Comparison of ENCODE assay signal across 8 cellular contexts in the genomic region with DNA sequence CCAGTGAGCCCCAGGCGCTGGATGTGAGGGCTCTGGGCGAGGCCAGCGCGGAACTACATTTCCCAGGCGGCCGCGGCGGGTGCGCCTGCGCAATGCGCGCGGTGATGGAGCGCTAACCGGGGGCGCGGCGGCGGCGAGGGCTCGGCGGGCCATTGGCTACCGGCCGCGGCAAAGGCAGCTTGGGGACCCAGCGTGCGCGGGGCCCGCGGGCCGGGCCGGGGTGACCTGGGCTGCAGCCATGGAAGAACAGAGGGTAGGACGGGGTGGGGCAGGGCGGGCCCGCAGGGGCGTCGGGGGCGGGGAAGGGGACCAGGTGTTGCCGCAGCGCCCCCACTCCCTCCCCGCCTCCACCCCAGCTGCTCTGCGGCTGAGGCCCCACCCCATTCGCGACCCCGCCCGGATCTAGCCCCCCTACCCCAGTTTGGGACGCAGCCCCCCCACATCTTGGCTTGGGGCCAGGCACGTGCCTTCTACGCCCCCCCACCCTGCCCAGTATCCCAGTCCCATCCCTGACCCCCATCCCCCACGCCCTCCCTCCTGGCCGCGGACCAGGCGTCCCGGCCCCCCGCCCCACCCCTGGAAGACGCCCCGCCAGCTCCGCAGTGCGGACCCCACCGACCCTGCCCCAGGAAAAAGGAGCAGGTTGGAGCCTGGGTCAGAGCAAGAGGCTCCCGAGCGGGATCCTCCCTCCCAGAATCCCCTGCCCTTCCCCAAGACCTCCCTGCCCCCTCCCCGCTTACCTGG. TPM values are rescaled to one million over a fixed set of nuclear protein-coding genes. Genes with fewer than 3 reads are reported as not detected.
DNase-seq lines count a peak whose midpoint lies in the region; ATAC-seq and TF ChIP-seq lines count a peak whose summit lies in the region.

Gene FSD1, plus strand, starts transcription at position 90 of the 744 bp plus-strand sequence. Its CDS starts 149 bp downstream, at position 239.

- H3K36me3 Mint-ChIP-seq in activated T-helper 2 cell treated with anti-CD3 and anti-CD28 coated beads, Interferon-gamma antibody, Interleukin-2, Interleukin-4, amounts not matched to agents 10 μg/mL and 5 μg/mL and 100 μg/mL, durations not matched to agents 14 hours and 24 hours and 36 hours (ENCODE audit: low read depth): peaks cover 4% of the 10 kb centered on the region

- H3K4me3 ChIP-seq in BE2C (ENCODE audit: low read depth, low read length) (peak within 1 kb of the TSS; percentile 41), HEK293 (ENCODE audit: low read depth, low read length) (peak within 1 kb of the TSS; percentile 41), Peyer's patch (peak within 1 kb of the TSS; percentile 24 to 59 (median 44))

- no peaks in the 10 kb centered on the region for H3K9me3 ChIP-seq in BE2C
- no peaks in the 10 kb centered on the region for H3K9me3 ChIP-seq in HEK293 (ENCODE audit: control insufficient read depth, insufficient read depth, low read depth, low read length)
- no peaks in the 10 kb centered on the region for H3K9me3 ChIP-seq in Peyer's patch

- H3K9me3 Mint-ChIP-seq in activated T-helper 2 cell treated with anti-CD3 and anti-CD28 coated beads, Interferon-gamma antibody, Interleukin-2, Interleukin-4, amounts not matched to agents 10 μg/mL and 5 μg/mL and 100 μg/mL, durations not matched to agents 14 hours and 24 hours and 36 hours: no peaks in the 10 kb centered on the region

- H3K27ac ChIP-seq in HEK293 (ENCODE audit: extremely low read depth, low read depth, low read length) (no peak within 1 kb of the TSS), Peyer's patch (peak within 1 kb of the TSS in 3 of 4 donors; percentile 1 to 41 (median 25))

- peaks cover 25% of the 10 kb centered on the region for H3K4me1 Mint-ChIP-seq in activated T-helper 2 cell treated with anti-CD3 and anti-CD28 coated beads, Interferon-gamma antibody, Interleukin-2, Interleukin-4, amounts not matched to agents 10 μg/mL and 5 μg/mL and 100 μg/mL, durations not matched to agents 14 hours and 24 hours and 36 hours (ENCODE audit: low read depth)

- DNase-seq in BE2C (peak; percentile 92), Peyer's patch (peak in 2 of 3 donors; percentile 42 to 68), head of caudate nucleus (peak in 41 of 42 donors; percentile 31 to 82 (median 67)), GF-D8 (lab: John Stamatoyannopoulos, UW) (no peak)
- DNase-seq in activated T-helper 2 cell treated with anti-CD3 and anti-CD28 coated beads, Interferon-gamma antibody, Interleukin-2, Interleukin-4, amounts not matched to agents 10 μg/mL and 5 μg/mL and 100 μg/mL, durations not matched to agents 14 hours and 24 hours and 36 hours (ENCODE audit: low spot score): peak; percentile 70
- DNase-seq in stimulated activated CD4-positive, alpha-beta T cell treated with anti-CD3 and anti-CD28 coated beads, Interleukin-15, amount 100 ng/mL, for 24 hours: peak; percentile 88

- intact Hi-C loops in activated T-helper 2 cell treated with anti-CD3 and anti-CD28 coated beads, Interferon-gamma antibody, Interleukin-2, Interleukin-4, amounts not matched to agents 10 μg/mL and 5 μg/mL and 100 μg/mL, durations not matched to agents 14 hours and 24 hours and 36 hours (cut with micrococcal nuclease): no loop called here
- intact Hi-C loops in head of caudate nucleus (cut with DNase I): no loop called here

- peak within 1 kb of the TSS; percentile 67 for H3K27ac Mint-ChIP-seq in activated T-helper 2 cell treated with anti-CD3 and anti-CD28 coated beads, Interferon-gamma antibody, Interleukin-2, Interleukin-4, amounts not matched to agents 10 μg/mL and 5 μg/mL and 100 μg/mL, durations not matched to agents 14 hours and 24 hours and 36 hours

- no peak for TF ChIP-seq POLR2A in Peyer's patch (IDR thresholded peaks at IDR 0.05)

- ATAC-seq in HG02973 (IDR thresholded peaks at IDR 0.05; ENCODE audit: unreplicated experiment): no peak

- peak within 1 kb of the TSS; percentile 76 for H3K4me3 Mint-ChIP-seq in activated T-helper 2 cell treated with anti-CD3 and anti-CD28 coated beads, Interferon-gamma antibody, Interleukin-2, Interleukin-4, amounts not matched to agents 10 μg/mL and 5 μg/mL and 100 μg/mL, durations not matched to agents 14 hours and 24 hours and 36 hours (ENCODE audit: low read depth)

- no peaks in the 10 kb centered on the region for H3K27me3 Mint-ChIP-seq in activated T-helper 2 cell treated with anti-CD3 and anti-CD28 coated beads, Interferon-gamma antibody, Interleukin-2, Interleukin-4, amounts not matched to agents 10 μg/mL and 5 μg/mL and 100 μg/mL, durations not matched to agents 14 hours and 24 hours and 36 hours (ENCODE audit: low read depth)

- CTCF ChIA-PET in HEK293 (lab: Yijun Ruan, JAX): interaction anchor here (0.6 kb wide), 1 partner anchor 114 kb away, joined by 3 read pairs; no protein-coding TSS in a partner anchor

- peaks cover 31% of the 10 kb centered on the region for H3K36me3 ChIP-seq in BE2C
- H3K36me3 ChIP-seq in HEK293 (ENCODE audit: control insufficient read depth in 2 of 2, insufficient read depth in 1 of 2, low read length in 2 of 2): peaks cover 0 to 21% of the 10 kb centered on the region in 2 experiments; a peak in 2 of 3 replicates
- no peaks in the 10 kb centered on the region for H3K36me3 ChIP-seq in Peyer's patch

- POLR2A ChIA-PET in HEK293 (lab: Yijun Ruan, JAX): interaction anchor here (0.6 to 1.2 kb wide), 5 partner anchors 17 to 114 kb away, joined by 3 to 4 read pairs (median 3); partner anchors contain the start of gene MPND

- peaks cover 7% of the 10 kb centered on the region for H3K4me1 ChIP-seq in BE2C
- no peaks in the 10 kb centered on the region for H3K4me1 ChIP-seq in HEK293 (ENCODE audit: control insufficient read depth, insufficient read depth, low read length)
- peaks cover 0 to 7% (median 3%) of the 10 kb centered on the region in 4 donors for H3K4me1 ChIP-seq in Peyer's patch

- H3K27me3 ChIP-seq in BE2C (no peaks in the 10 kb centered on the region), Peyer's patch (no peaks in the 10 kb centered on the region)

- TF ChIP-seq CTCF in BE2C (IDR thresholded peaks at IDR 0.05; ENCODE audit: low read depth, low read length) (no peak), HEK293 (tag by site-specific recombination; IDR thresholded peaks at IDR 0.05) (no peak), Peyer's patch (IDR thresholded peaks at IDR 0.05) (no peak)

TF ChIP-seq in HEK293, 187 proteins besides CTCF, POLR2A, EP300 and RAD21 (continues in another document):
- TF ChIP-seq KLF10 (tag by site-specific recombination; IDR thresholded peaks at IDR 0.05) (peak; percentile 49; the same call in 1 of the 2 replicates), ZNF302 (tag by site-specific recombination; IDR thresholded peaks at IDR 0.05; ENCODE audit: low read depth) (no peak), ZNF626 (tag by site-specific recombination; IDR thresholded peaks at IDR 0.05) (no peak), ZNF549 (tag by site-specific recombination; IDR thresholded peaks at IDR 0.05) (no peak), ZNF24 (tag by site-specific recombination; IDR thresholded peaks at IDR 0.05) (no peak), BCL11B (tag by site-specific recombination; IDR thresholded peaks at IDR 0.05; ENCODE audit: low read depth) (no peak), ZNF521 (tag by site-specific recombination; IDR thresholded peaks at IDR 0.05) (no peak), ZFP41 (tag by site-specific recombination; IDR thresholded peaks at IDR 0.05; ENCODE audit: borderline replicate concordance) (no peak), ZNF548 (tag by site-specific recombination; IDR thresholded peaks at IDR 0.05) (no peak), ZNF423 (tag by site-specific recombination; IDR thresholded peaks at IDR 0.05) (no peak), YY1 (tag by site-specific recombination; IDR thresholded peaks at IDR 0.05) (peak; percentile 13; the same call in 1 of the 2 replicates), KLF1 (tag by site-specific recombination; IDR thresholded peaks at IDR 0.05) (peak; percentile 67), ZNF585B (tag by site-specific recombination; IDR thresholded peaks at IDR 0.05) (no peak), ZNF76 (tag by site-specific recombination; IDR thresholded peaks at IDR 0.05; ENCODE audit: borderline replicate concordance, low read depth) (peak; percentile 82), ZNF660 (tag by site-specific recombination; IDR thresholded peaks at IDR 0.05) (no peak)
- TF ChIP-seq, protein P1, sequence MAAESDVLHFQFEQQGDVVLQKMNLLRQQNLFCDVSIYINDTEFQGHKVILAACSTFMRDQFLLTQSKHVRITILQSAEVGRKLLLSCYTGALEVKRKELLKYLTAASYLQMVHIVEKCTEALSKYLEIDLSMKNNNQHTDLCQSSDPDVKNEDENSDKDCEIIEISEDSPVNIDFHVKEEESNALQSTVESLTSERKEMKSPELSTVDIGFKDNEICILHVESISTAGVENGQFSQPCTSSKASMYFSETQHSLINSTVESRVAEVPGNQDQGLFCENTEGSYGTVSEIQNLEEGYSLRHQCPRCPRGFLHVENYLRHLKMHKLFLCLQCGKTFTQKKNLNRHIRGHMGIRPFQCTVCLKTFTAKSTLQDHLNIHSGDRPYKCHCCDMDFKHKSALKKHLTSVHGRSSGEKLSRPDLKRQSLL (tag by site-specific recombination; IDR thresholded peaks at IDR 0.05): peak; percentile 82; the same call in 1 of the 2 replicates
- TF ChIP-seq, protein P2, sequence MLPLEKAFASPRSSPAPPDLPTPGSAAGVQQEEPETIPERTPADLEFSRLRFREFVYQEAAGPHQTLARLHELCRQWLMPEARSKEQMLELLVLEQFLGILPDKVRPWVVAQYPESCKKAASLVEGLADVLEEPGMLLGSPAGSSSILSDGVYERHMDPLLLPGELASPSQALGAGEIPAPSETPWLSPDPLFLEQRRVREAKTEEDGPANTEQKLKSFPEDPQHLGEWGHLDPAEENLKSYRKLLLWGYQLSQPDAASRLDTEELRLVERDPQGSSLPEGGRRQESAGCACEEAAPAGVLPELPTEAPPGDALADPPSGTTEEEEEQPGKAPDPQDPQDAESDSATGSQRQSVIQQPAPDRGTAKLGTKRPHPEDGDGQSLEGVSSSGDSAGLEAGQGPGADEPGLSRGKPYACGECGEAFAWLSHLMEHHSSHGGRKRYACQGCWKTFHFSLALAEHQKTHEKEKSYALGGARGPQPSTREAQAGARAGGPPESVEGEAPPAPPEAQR (tag by site-specific recombination; IDR thresholded peaks at IDR 0.05): no peak

RNA-seq across cellular contexts. Expression of gene FSD1, which starts in this region (rescaled TPM):
- polyA plus RNA-seq in BE2C (2012; ENCODE audit: insufficient read depth, insufficient read length, low read depth): 152 TPM
- total RNA-seq in Peyer's patch: 1 to 10 TPM in 3 of 4 donors, not detected in 1; 1.0 to 8.4 (median 1.4) TPM
- total RNA-seq in activated T-helper 2 cell treated with anti-CD3 and anti-CD28 coated beads, Interferon-gamma antibody, Interleukin-2, Interleukin-4, amounts not matched to agents 10 μg/mL and 5 μg/mL and 100 μg/mL, durations not matched to agents 14 hours and 24 hours and 36 hours: 26.8 and 32.8 TPM in 2 replicates
